ENCODE assay signal across 9 cellular contexts in genomic region chr1:206455681-206456344, GRCh38. TPM values are rescaled to one million over a fixed set of nuclear protein-coding genes. Genes with fewer than 3 reads are reported as not detected.
DNase-seq lines count a peak whose midpoint lies in the region; ATAC-seq and TF ChIP-seq lines count a peak whose summit lies in the region.
"Had no signal": no experiment of that assay in that cellular context is flagged by ENCODE, and none has a peak within 500 bp of the region (broad histone marks: within the 10 kb centered on the region; RNA-seq: fewer than 3 reads in every experiment).

No MANE protein-coding gene starts in this region.

- no peak for TF ChIP-seq POLR2A in gastrocnemius medialis (IDR thresholded peaks at IDR 0.05)

- H3K27me3 ChIP-seq in cardiac muscle cell (no peaks in the 10 kb centered on the region), MG63 (no peaks in the 10 kb centered on the region), ascending aorta (no peaks in the 10 kb centered on the region), gastrocnemius medialis (no peaks in the 10 kb centered on the region)

- intact Hi-C loops in Right ventricle myocardium superior (cut with DNase I) (no loop called here), ascending aorta (cut with DNase I) (no loop called here), gastrocnemius medialis (cut with DNase I; ENCODE audit: low total_unique reads) (no loop called here)

- in situ Hi-C loops in gastrocnemius medialis (cut with MboI; ENCODE audit: low sequenced_read_pairs in 4 of 4), result no loop called here

- TF ChIP-seq CTCF in cardiac muscle cell (IDR thresholded peaks at IDR 0.05; ENCODE audit: low read depth, low read length), result no peak
- TF ChIP-seq CTCF in ascending aorta (IDR thresholded peaks at IDR 0.05), result no peak
- no peak for TF ChIP-seq CTCF in gastrocnemius medialis (IDR thresholded peaks at IDR 0.05 in 4 of 5, conservative IDR thresholded peaks at IDR 0.05 in 1 of 5)

- DNase-seq in cardiac muscle cell (ENCODE audit: low read depth in 1 of 2, low spot score in 1 of 2) (peak; percentile 29 to 75), Right ventricle myocardium superior (no peak), NCI-H526 (lab: John Stamatoyannopoulos, UW) (peak; percentile 27 to 55), epidermal melanocyte (ENCODE audit: insufficient read length, low spot score) (peak; percentile 61), MG63 (no peak), ascending aorta (ENCODE audit: low spot score in 2 of 2) (no peak), occipital lobe (lab: John Stamatoyannopoulos, UW) (no peak), gastrocnemius medialis (no peak)
- DNase-seq: T-helper 9 cell had no signal

- H3K27ac ChIP-seq in cardiac muscle cell (peak overlapping the region; percentile 36), ascending aorta (no peak overlapping the region), gastrocnemius medialis (no peak overlapping the region)

- H3K36me3 ChIP-seq in cardiac muscle cell (peaks cover 10% of the 10 kb centered on the region), MG63 (peaks cover 17% of the 10 kb centered on the region), ascending aorta (peaks cover 27 to 49% of the 10 kb centered on the region in 2 donors), gastrocnemius medialis (no peaks in the 10 kb centered on the region)

- peaks cover 27% of the 10 kb centered on the region for H3K4me1 ChIP-seq in cardiac muscle cell (ENCODE audit: low read depth)
- no peaks in the 10 kb centered on the region for H3K4me1 ChIP-seq in ascending aorta
- peaks cover 3 to 18% of the 10 kb centered on the region in 2 donors for H3K4me1 ChIP-seq in gastrocnemius medialis

- ATAC-seq in Right ventricle myocardium superior (ENCODE audit: poor library complexity) (no peak), gastrocnemius medialis (no peak)

- no peaks in the 10 kb centered on the region for H3K9me3 ChIP-seq in cardiac muscle cell (ENCODE audit: low read depth)
- H3K9me3 ChIP-seq in MG63, result no peaks in the 10 kb centered on the region
- no peaks in the 10 kb centered on the region for H3K9me3 ChIP-seq in ascending aorta
- no peaks in the 10 kb centered on the region for H3K9me3 ChIP-seq in gastrocnemius medialis

- no peak overlapping the region for H3K4me3 ChIP-seq in cardiac muscle cell
- no peak overlapping the region for H3K4me3 ChIP-seq in MG63
- no peak overlapping the region for H3K4me3 ChIP-seq in ascending aorta
- no peak overlapping the region for H3K4me3 ChIP-seq in gastrocnemius medialis

RNA-seq across cellular contexts. Expression of gene IKBKE, which starts 14.5 kb away (rescaled TPM):
- total RNA-seq in cardiac muscle cell (22.8 and 24.7 TPM in 2 replicates), Right ventricle myocardium superior (0.46 TPM), ascending aorta (6.3 TPM), occipital lobe (1.1 TPM), gastrocnemius medialis (1 to 10 TPM in 1 of 4 donors, under 1 TPM in 2, not detected in 1; 0.81 to 1.1 (median 0.84) TPM)
- polyA plus RNA-seq in cardiac muscle cell, result 13.6 and 27.0 TPM in 2 replicates
- total RNA-seq in MG63 (2014; rRNA removed; shearing (Covaris generic); ENCODE audit: low replicate concordance), result 5.5 and 12.9 TPM in 2 replicates

RNA-seq across cellular contexts. Expression of gene RASSF5, which starts 51.5 kb away (rescaled TPM):
- total RNA-seq in cardiac muscle cell (45.3 and 50.7 TPM in 2 replicates), Right ventricle myocardium superior (3.9 TPM), ascending aorta (8.9 TPM), occipital lobe (0.62 TPM), gastrocnemius medialis (10 to 100 TPM in 2 of 4 donors, 1 to 10 TPM in 2; 5.9 to 15.9 (median 9.4) TPM)
- polyA plus RNA-seq in cardiac muscle cell, result 40.9 and 42.0 TPM in 2 replicates
- 0.12 and 1.3 TPM in 2 replicates for total RNA-seq in MG63 (2014; rRNA removed; shearing (Covaris generic); ENCODE audit: low replicate concordance)

Comparison
In these comparisons a context has a peak if more than half of its experiments do, and no peak if none do; other contexts are left out.
1. DNase-seq: peak in cardiac muscle cell (2 of 2), NCI-H526 (2 of 2) and epidermal melanocyte (single experiment); none in Right ventricle myocardium superior (single experiment), MG63 (single experiment), ascending aorta (0 of 2), occipital lobe (single experiment) and gastrocnemius medialis (0 of 2).